ENCODE assay signal across 21 cellular contexts in the genomic region with DNA sequence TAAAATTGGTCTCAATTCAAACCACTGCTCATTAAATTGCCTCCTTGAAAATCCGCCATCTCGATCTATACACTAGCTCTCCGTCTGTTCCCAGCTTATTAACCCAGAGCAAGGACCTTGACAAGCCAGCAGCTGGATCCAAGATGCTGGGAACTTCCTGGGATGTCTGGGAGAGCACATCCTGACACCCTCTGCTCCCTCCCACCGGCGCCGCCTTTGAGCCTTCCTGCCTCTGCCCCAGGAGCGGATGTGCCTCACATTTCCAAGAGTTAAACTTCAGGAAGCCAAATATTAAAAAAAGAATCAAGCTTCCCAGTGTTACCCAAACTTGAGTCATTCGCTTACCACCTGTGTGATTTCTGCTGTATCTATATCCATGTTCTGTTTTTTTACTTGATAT.
"Had no signal": no experiment of that assay in that cellular context is flagged by ENCODE, and none has a peak within 500 bp of the region (broad histone marks: within the 10 kb centered on the region; RNA-seq: fewer than 3 reads in every experiment).

No MANE protein-coding gene starts in this region.

- DNase-seq: dermis blood vessel endothelial cell; effector memory CD4-positive, alpha-beta T cell; foreskin keratinocyte; hypothalamus; kidney; left lung; lower lobe of right lung; naive thymus-derived CD8-positive, alpha-beta T cell; nephron progenitor cell; nucleus accumbens; right cardiac atrium; sigmoid colon; stimulated activated naive B cell treated with anti-CD40 and anti-IgM and Interleukin-4, amounts not matched to agents 10 μg/mL and 1 μg/mL and 100 μg/mL, for 72 hours; upper lobe of left lung had no signal

- H3K9me3 ChIP-seq: lower lobe of right lung, psoas muscle, thoracic aorta, upper lobe of left lung had no signal

- H3K9me3 Mint-ChIP-seq: naive thymus-derived CD8-positive, alpha-beta T cell; stimulated activated naive B cell treated with anti-CD40 and anti-IgM and Interleukin-4, amounts not matched to agents 10 μg/mL and 1 μg/mL and 100 μg/mL, for 72 hours; stimulated activated naive CD8-positive, alpha-beta T cell treated with anti-CD3 and anti-CD28 coated beads, Interleukin-15, Interleukin-2, amounts not matched to agents 100 ng/mL and 50 ng/mL, for 24 hours had no signal

- H3K27ac ChIP-seq: coronary artery, esophagus muscularis mucosa, foreskin keratinocyte, gastroesophageal sphincter, left lung, lower lobe of right lung, psoas muscle, sigmoid colon, thoracic aorta, tibial nerve, upper lobe of left lung had no signal

- H3K36me3 Mint-ChIP-seq: naive thymus-derived CD8-positive, alpha-beta T cell; stimulated activated naive B cell treated with anti-CD40 and anti-IgM and Interleukin-4, amounts not matched to agents 10 μg/mL and 1 μg/mL and 100 μg/mL, for 72 hours had no signal

- ATAC-seq: foreskin keratinocyte; gastroesophageal sphincter; left lung; lower lobe of right lung; naive thymus-derived CD8-positive, alpha-beta T cell; psoas muscle; stimulated activated naive B cell treated with anti-CD40 and anti-IgM and Interleukin-4, amounts not matched to agents 10 μg/mL and 1 μg/mL and 100 μg/mL, for 72 hours had no signal

- H3K27ac Mint-ChIP-seq: naive thymus-derived CD8-positive, alpha-beta T cell; nephron progenitor cell; stimulated activated naive B cell treated with anti-CD40 and anti-IgM and Interleukin-4, amounts not matched to agents 10 μg/mL and 1 μg/mL and 100 μg/mL, for 72 hours; stimulated activated naive CD8-positive, alpha-beta T cell treated with anti-CD3 and anti-CD28 coated beads, Interleukin-15, Interleukin-2, amounts not matched to agents 100 ng/mL and 50 ng/mL, for 24 hours had no signal

- H3K4me1 Mint-ChIP-seq: naive thymus-derived CD8-positive, alpha-beta T cell; nephron progenitor cell; stimulated activated naive B cell treated with anti-CD40 and anti-IgM and Interleukin-4, amounts not matched to agents 10 μg/mL and 1 μg/mL and 100 μg/mL, for 72 hours had no signal

- H3K4me3 Mint-ChIP-seq: naive thymus-derived CD8-positive, alpha-beta T cell; nephron progenitor cell; stimulated activated naive B cell treated with anti-CD40 and anti-IgM and Interleukin-4, amounts not matched to agents 10 μg/mL and 1 μg/mL and 100 μg/mL, for 72 hours; stimulated activated naive CD8-positive, alpha-beta T cell treated with anti-CD3 and anti-CD28 coated beads, Interleukin-15, Interleukin-2, amounts not matched to agents 100 ng/mL and 50 ng/mL, for 24 hours had no signal

- H3K4me3 ChIP-seq: coronary artery, esophagus muscularis mucosa, gastroesophageal sphincter, left lung, lower lobe of right lung, psoas muscle, sigmoid colon, thoracic aorta, tibial nerve, upper lobe of left lung had no signal

- H3K27me3 ChIP-seq: foreskin keratinocyte, left lung, sigmoid colon, tibial nerve, upper lobe of left lung had no signal

- H3K36me3 ChIP-seq: esophagus muscularis mucosa, gastroesophageal sphincter, left lung, lower lobe of right lung, sigmoid colon, thoracic aorta, tibial nerve, upper lobe of left lung had no signal

- H3K4me1 ChIP-seq: foreskin keratinocyte, gastroesophageal sphincter, left lung, lower lobe of right lung, psoas muscle, sigmoid colon, tibial nerve, upper lobe of left lung had no signal
